ENCODE assay signal across 26 cellular contexts in the genomic region with DNA sequence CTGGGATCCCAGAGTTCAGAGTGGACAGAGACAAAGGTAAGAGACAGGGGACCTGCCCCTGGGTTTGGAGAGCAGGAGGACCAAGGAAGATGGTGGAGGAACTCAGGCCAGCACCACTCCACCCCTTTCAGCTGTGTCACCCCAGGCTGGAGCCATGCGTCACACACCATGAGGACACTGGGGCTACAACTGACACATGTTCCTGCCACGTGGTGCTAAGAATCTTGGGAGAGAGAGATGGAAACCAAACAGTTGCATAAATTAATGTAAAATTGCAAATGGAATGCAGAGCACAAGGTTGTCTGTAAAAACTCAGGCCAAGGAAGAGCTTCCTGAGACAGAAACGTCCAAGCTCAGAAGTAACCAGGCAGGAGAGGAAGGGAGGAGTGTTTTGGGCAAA. TPM values are rescaled to one million over a fixed set of nuclear protein-coding genes. Genes with fewer than 3 reads are reported as not detected.
"Had no signal": no experiment of that assay in that cellular context is flagged by ENCODE, and none has a peak within 500 bp of the region (broad histone marks: within the 10 kb centered on the region; RNA-seq: fewer than 3 reads in every experiment).

No MANE protein-coding gene starts in this region.

- H3K4me3 Mint-ChIP-seq: dendritic cell treated with granulocyte-macrophage colony-stimulating factor and Interleukin-4, amounts not matched to agents 40 ng/mL and 50 ng/mL, for 4 days; naive B cell; nephron progenitor cell; stimulated activated effector memory CD8-positive, alpha-beta T cell treated with anti-CD3 and anti-CD28 coated beads, Interleukin-12 subunit alpha, Interleukin-12 subunit beta, amount 100 ng/mL, for 72 hours had no signal

- H3K9me3 Mint-ChIP-seq: nephron progenitor cell; stimulated activated effector memory CD8-positive, alpha-beta T cell treated with anti-CD3 and anti-CD28 coated beads, Interleukin-12 subunit alpha, Interleukin-12 subunit beta, amount 100 ng/mL, for 72 hours had no signal

- H3K4me3 ChIP-seq: esophagus squamous epithelium, hepatocyte, lung, sigmoid colon, tibial artery, upper lobe of right lung, vagina had no signal

- H2AFZ ChIP-seq: hepatocyte had no signal

- H3K4me1 Mint-ChIP-seq: nephron progenitor cell had no signal

- DNase-seq: esophagus squamous epithelium; foreskin keratinocyte; kidney; left cardiac atrium; left ventricle myocardium superior; mesendoderm; naive B cell; nephron progenitor cell; posterior cingulate gyrus; sigmoid colon; small intestine; stimulated activated CD4-positive, alpha-beta T cell treated with anti-CD3 and anti-CD28 coated beads, Interleukin-12 subunit alpha, Interleukin-12 subunit beta, amount 100 ng/mL, for 4 hours; stimulated activated CD4-positive, alpha-beta T cell treated with anti-CD3 and anti-CD28 coated beads, Interleukin-2, amount 100 ng/mL, for 48 hours; stimulated activated CD8-positive, alpha-beta memory T cell treated with anti-CD3 and anti-CD28 coated beads, Interleukin-4, amount 100 ng/mL, for 48 hours; stimulated activated naive CD8-positive, alpha-beta T cell treated with anti-CD3 and anti-CD28 coated beads, Interleukin-15, Interleukin-2, amounts not matched to agents 100 U/mL and 50 U/mL, for 24 hours; tibial artery; upper lobe of right lung had no signal

- H3K27ac Mint-ChIP-seq: dendritic cell treated with granulocyte-macrophage colony-stimulating factor and Interleukin-4, amounts not matched to agents 40 ng/mL and 50 ng/mL, for 4 days; nephron progenitor cell; stimulated activated effector memory CD8-positive, alpha-beta T cell treated with anti-CD3 and anti-CD28 coated beads, Interleukin-12 subunit alpha, Interleukin-12 subunit beta, amount 100 ng/mL, for 72 hours had no signal

- H3K27ac ChIP-seq: esophagus squamous epithelium, foreskin keratinocyte, hepatocyte, neutrophil, sigmoid colon, tibial artery, upper lobe of right lung, vagina had no signal

- H3K4me1 ChIP-seq: foreskin keratinocyte, sigmoid colon, tibial artery, upper lobe of right lung, vagina had no signal

- H3K36me3 Mint-ChIP-seq: naive B cell; stimulated activated effector memory CD8-positive, alpha-beta T cell treated with anti-CD3 and anti-CD28 coated beads, Interleukin-12 subunit alpha, Interleukin-12 subunit beta, amount 100 ng/mL, for 72 hours had no signal

- ATAC-seq: foreskin keratinocyte; left cardiac atrium; left ventricle myocardium superior; stimulated activated effector memory CD8-positive, alpha-beta T cell treated with anti-CD3 and anti-CD28 coated beads, Interleukin-12 subunit alpha, Interleukin-12 subunit beta, amount 100 ng/mL, for 72 hours; stimulated activated naive CD8-positive, alpha-beta T cell treated with anti-CD3 and anti-CD28 coated beads, Interleukin-15, Interleukin-2, amounts not matched to agents 100 U/mL and 50 U/mL, for 24 hours; upper lobe of right lung had no signal

- H3K27me3 ChIP-seq: foreskin keratinocyte, neutrophil, sigmoid colon, upper lobe of right lung, vagina had no signal

- H3K36me3 ChIP-seq: esophagus squamous epithelium, neutrophil, sigmoid colon, tibial artery, upper lobe of right lung, vagina had no signal

- H3K4me2 ChIP-seq: hepatocyte had no signal

- H3K9me3 ChIP-seq: esophagus squamous epithelium, sigmoid colon, tibial artery, upper lobe of right lung, vagina had no signal

RNA-seq across cellular contexts. Expression of a gene that starts 55.0 kb away (rescaled TPM):
- total RNA-seq: epithelial cell of proximal tubule, foreskin keratinocyte, osteocyte, pulmonary artery endothelial cell had no signal
- polyA plus RNA-seq: foreskin keratinocyte had no signal
